ENCODE assay signal across 9 cellular contexts in the genomic region with DNA sequence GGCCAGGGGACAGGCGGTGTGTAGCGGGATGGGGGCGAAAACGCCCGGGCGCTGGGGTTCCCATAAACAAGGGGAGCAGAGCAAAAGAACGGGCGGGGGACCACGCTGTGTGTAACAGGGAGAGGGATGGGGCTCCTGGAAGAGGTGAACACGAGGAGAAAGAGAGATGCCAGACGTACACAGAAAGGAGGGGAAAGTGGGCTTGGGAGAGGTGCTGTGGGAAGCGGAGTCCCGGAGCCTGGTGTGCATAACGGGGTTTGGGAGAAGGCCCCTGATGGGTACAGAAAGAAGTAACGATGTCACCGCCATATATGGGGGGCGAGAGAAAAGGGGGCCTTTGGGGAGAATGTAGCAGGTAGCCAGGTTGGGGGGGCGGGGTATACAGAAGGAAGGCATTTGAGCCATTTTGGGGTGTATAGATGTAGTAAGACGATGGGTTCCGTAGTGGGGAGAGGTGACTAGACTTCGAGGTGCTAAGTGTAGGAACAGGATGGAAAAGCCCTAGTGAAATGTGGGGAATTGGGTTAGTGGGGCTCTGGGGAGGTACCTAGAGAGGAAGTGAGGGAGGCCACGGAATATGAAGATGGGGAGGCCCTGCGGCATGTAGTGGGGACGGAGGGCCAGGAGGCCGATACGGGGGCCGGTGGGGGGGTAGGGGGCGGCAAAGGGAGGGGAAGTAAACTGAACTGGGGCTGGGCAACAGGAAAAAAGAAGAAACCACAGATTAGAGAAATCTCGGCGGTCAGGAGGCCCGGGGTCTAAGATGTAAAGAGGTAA. TPM values are rescaled to one million over a fixed set of nuclear protein-coding genes. Genes with fewer than 3 reads are reported as not detected.
DNase-seq lines count a peak whose midpoint lies in the region; ATAC-seq, FAIRE-seq and TF ChIP-seq lines count a peak whose summit lies in the region.
"Had no signal": no experiment of that assay in that cellular context is flagged by ENCODE, and none has a peak within 500 bp of the region (broad histone marks: within the 10 kb centered on the region; RNA-seq: fewer than 3 reads in every experiment).

No MANE protein-coding gene starts in this region.

- peak overlapping the region; percentile 79 to 98 for H3K9ac ChIP-seq in K562 (ENCODE audit: insufficient read depth in 1 of 2, low read depth in 2 of 2, low read length in 2 of 2)

- no peaks in the 10 kb centered on the region for H3K9me3 ChIP-seq in K562 (replicated peaks; ENCODE audit: control insufficient read depth, insufficient read depth, low read depth, low read length)

- DNase-seq in activated CD4-positive, alpha-beta T cell treated with anti-CD3 and anti-CD28 coated beads for 36 hours, result peak; percentile 55
- DNase-seq in activated CD4-positive, alpha-beta T cell treated with anti-CD3 and anti-CD28 coated beads, Interleukin-2, amount 50 U/mL, for 4 hours, result no peak
- DNase-seq in NCI-H526 treated with DMSO at 0.1 percent for 48 hours (lab: John Stamatoyannopoulos, UW) (peak; percentile 50), K562 (ENCODE audit: extremely low read depth in 1 of 4, low spot score in 3 of 4) (peak in 1 of 4 experiments; percentile 27), kidney tubule cell (ENCODE audit: low spot score) (peak; percentile 31), hippocampal formation (lab: John Stamatoyannopoulos, UW) (no peak), SKM-1 treated with dmso at 0.1 percent for 144 hours (lab: John Stamatoyannopoulos, UW; ENCODE audit: unreplicated experiment) (no peak)
- DNase-seq in stimulated activated naive CD4-positive, alpha-beta T cell (lab: John Stamatoyannopoulos, UW), result peak in 5 of 6 experiments; percentile 17 to 62 (median 48)

- POLR2A ChIA-PET in activated CD4-positive, alpha-beta T cell treated with anti-CD3 and anti-CD28 coated beads for 36 hours (lab: Charles Lee), result interaction anchor here (0.5 to 1.7 kb wide), 2 partner anchors 16 to 302 kb away, joined by 4 read pairs; partner anchors contain the start of gene KMT5C
- POLR2A ChIA-PET in K562 (lab: Yijun Ruan, JAX), result interaction anchor here (2.3 kb wide), 1 partner anchor 13 kb away, joined by 8 read pairs; the partner anchor contains the start of gene U2AF2

- no peaks in the 10 kb centered on the region for H3K9me3 Mint-ChIP-seq in activated CD4-positive, alpha-beta T cell treated with anti-CD3 and anti-CD28 coated beads for 36 hours (ENCODE audit: low read depth)

- peak overlapping the region; percentile 94 for H3K27ac Mint-ChIP-seq in activated CD4-positive, alpha-beta T cell treated with anti-CD3 and anti-CD28 coated beads for 36 hours

- TF ChIP-seq EP300 in K562 (IDR thresholded peaks at IDR 0.05; ENCODE audit: low read length), result no peak

- H3K9me1 ChIP-seq in K562 (ENCODE audit: control insufficient read depth, insufficient read depth, low read length), result no peaks in the 10 kb centered on the region

- TF ChIP-seq POLR2A in K562 (conservative IDR thresholded peaks at IDR 0.05), result peak; percentile 57

- ATAC-seq in activated CD4-positive, alpha-beta T cell treated with anti-CD3 and anti-CD28 coated beads for 36 hours, result peak; percentile 6
- ATAC-seq in K562, result peak; percentile 3; the same call in 2 of the 3 replicates

- H4K20me1 ChIP-seq in K562 (replicated peaks; ENCODE audit: control insufficient read depth, insufficient read depth, low read length), result no peaks in the 10 kb centered on the region

- FAIRE-seq in K562 (lab: Jason Lieb, UNC), result peak; percentile 70
- FAIRE-seq: colon had no signal

- H3K4me3 Mint-ChIP-seq in activated CD4-positive, alpha-beta T cell treated with anti-CD3 and anti-CD28 coated beads for 36 hours, result peak overlapping the region; percentile 93

- CTCF ChIA-PET in activated CD4-positive, alpha-beta T cell treated with anti-CD3 and anti-CD28 coated beads for 36 hours (lab: Charles Lee), result interaction anchor here (1.3 to 1.9 kb wide), 3 partner anchors 8 to 16 kb away, joined by 3 to 16 read pairs (median 10); partner anchors contain the start of gene U2AF2
- CTCF ChIA-PET in K562 (lab: Yijun Ruan, JAX; ENCODE audit: low intra/inter-chr PET ratio), result interaction anchor here (1.2 kb wide), 1 partner anchor 13 kb away, joined by 5 read pairs; the partner anchor contains the start of gene U2AF2

- peaks cover 31% of the 10 kb centered on the region; the same call in 2 of the 3 replicates for H3K36me3 ChIP-seq in K562 (ENCODE audit: control insufficient read depth, insufficient read depth, low read length)

- H3K27ac ChIP-seq in K562 (ENCODE audit: extremely low read depth, low read depth, low read length), result peak overlapping the region; percentile 74

- peaks cover 47% of the 10 kb centered on the region for H3K36me3 Mint-ChIP-seq in activated CD4-positive, alpha-beta T cell treated with anti-CD3 and anti-CD28 coated beads for 36 hours (ENCODE audit: low read depth)

- H3K27me3 ChIP-seq in K562 (ENCODE audit: control insufficient read depth in 2 of 2, insufficient read depth in 2 of 2, low read length in 2 of 2), result no peaks in the 10 kb centered on the region

- TF ChIP-seq CTCF in K562 (IDR thresholded peaks at IDR 0.05 in 2 of 3, conservative IDR thresholded peaks at IDR 0.05 in 1 of 3; ENCODE audit: insufficient read depth in 2 of 3, low read depth in 1 of 3, low read length in 3 of 3), result no peak

- H3K4me1 ChIP-seq in K562 (replicated peaks in 1 of 2; ENCODE audit: control insufficient read depth in 2 of 2, insufficient read depth in 2 of 2, low read length in 2 of 2), result peaks cover 35 to 62% of the 10 kb centered on the region in 2 experiments

- intact Hi-C loops in activated CD4-positive, alpha-beta T cell treated with anti-CD3 and anti-CD28 coated beads for 36 hours (cut with DNase I, micrococcal nuclease), result loop anchor here (5.0 kb wide), 6 partner anchors 34 to 1179 kb away; partner anchors contain the start of genes PPP6R1 (in 2 of the 2), KMT5C (in 1 of the 2), LENG9 (in 1 of the 2) and PPP1R12C (in 1 of the 2)
- intact Hi-C loops in K562 (cut with micrococcal nuclease), result no loop called here

- 2% methylated on average over 17 of the region's 31 CpGs for WGBS in K562 (ENCODE audit: insufficient coverage, low coverage, missing lambda C conversion rate)

- peak overlapping the region; percentile 91 for H3K4me2 ChIP-seq in K562 (ENCODE audit: insufficient read depth, low read length)

- in situ Hi-C loops in K562 (cut with MboI), result loop anchor here (25.0 kb wide), 2 partner anchors 504 to 671 kb away; partner anchors contain the start of genes TNNT1 and ZSCAN5A

- peak overlapping the region; percentile 94 for H3K4me3 ChIP-seq in K562

- TF ChIP-seq RAD21 in K562 (CRISPR knock-in tag; conservative IDR thresholded peaks at IDR 0.05 in 1 of 2, IDR thresholded peaks at IDR 0.05 in 1 of 2), result no peak

- H3K27me3 Mint-ChIP-seq in activated CD4-positive, alpha-beta T cell treated with anti-CD3 and anti-CD28 coated beads for 36 hours, result no peaks in the 10 kb centered on the region

- H2AFZ ChIP-seq in K562 (ENCODE audit: low read depth, low read length), result peak overlapping the region; percentile 36; the same call in 1 of the 2 replicates

- H3K4me1 Mint-ChIP-seq in activated CD4-positive, alpha-beta T cell treated with anti-CD3 and anti-CD28 coated beads for 36 hours, result peaks cover 53% of the 10 kb centered on the region

- no TSS peak for BruUV-seq in K562 (replicated peaks; lab: Mats Ljungman, UMichigan)

- H3K79me2 ChIP-seq in K562 (ENCODE audit: control insufficient read depth, insufficient read depth, low read length), result peaks cover 77% of the 10 kb centered on the region

RNA-seq across cellular contexts. Expression of gene ZNF580, which starts 0.8 kb away (rescaled TPM):
- 10 to 100 TPM; 24.2 to 35.6 TPM for total RNA-seq in activated CD4-positive, alpha-beta T cell treated with anti-CD3 and anti-CD28 coated beads for 36 hours
- total RNA-seq in K562 (2011; cell fraction: chromatin; rRNA removed; ENCODE audit: low replicate concordance), result 26.2 and 41.7 TPM in 2 replicates
- total RNA-seq in K562 (2011; cell fraction: nucleolus; rRNA removed), result 16.2 and 20.0 TPM in 2 replicates
- 33.4 and 56.4 TPM in 2 replicates for total RNA-seq in K562 (2011; cell fraction: nucleoplasm; rRNA removed)
- total RNA-seq in K562 (2014; rRNA removed), result 13.9 and 24.4 TPM in 2 replicates
- 5.2 and 5.7 TPM in 2 replicates for total RNA-seq in K562 (2014; rRNA removed; fragmentation: Illumina TruSeq; extraction: Trizol)
- 6.0 and 6.8 TPM in 2 replicates for total RNA-seq in K562 (2015; rRNA removed; fragmentation: Illumina TruSeq; extraction: Trizol)
- total RNA-seq in K562 (2021), result 38.0 and 47.4 TPM in 2 replicates
- polyA plus RNA-seq in K562 (2011; rRNA removed), result 5.0 and 7.7 TPM in 2 replicates
- 10.9 and 21.1 TPM in 2 replicates for polyA plus RNA-seq in K562 (2011; cell fraction: cytosol; rRNA removed)
- polyA plus RNA-seq in K562 (2011; cell fraction: nucleus; rRNA removed), result 39.9 and 68.6 TPM in 2 replicates
- 41.5 and 62.4 TPM in 2 replicates for polyA plus RNA-seq in K562 (2012)
- 12.7 and 15.5 TPM in 2 replicates for polyA plus RNA-seq in K562 (2014; fragmentation: Illumina TruSeq; extraction: Trizol)
- 1 to 10 TPM; 2.3 to 3.9 TPM for polyA plus RNA-seq in K562 (2014; fragmentation: Nextera tagmentation; extraction: Ambion mirVana)
- polyA plus RNA-seq in K562 (2014; rRNA removed), result 25.2 and 30.8 TPM in 2 replicates
- polyA minus RNA-seq in K562 (2011; rRNA and poly(A)+ RNA removed), result 4.4 and 4.6 TPM in 2 replicates
- polyA minus RNA-seq in K562 (2011; cell fraction: cytosol; rRNA and poly(A)+ RNA removed), result 12.2 and 16.3 TPM in 2 replicates
- 7.3 and 8.8 TPM in 2 replicates for polyA minus RNA-seq in K562 (2011; cell fraction: nucleus; rRNA and poly(A)+ RNA removed)

RNA-seq across cellular contexts. Expression of gene ZNF581, which starts 1.9 kb away (rescaled TPM):
- 10 to 100 TPM; 18.9 to 26.9 TPM for total RNA-seq in activated CD4-positive, alpha-beta T cell treated with anti-CD3 and anti-CD28 coated beads for 36 hours
- total RNA-seq in K562 (2011; cell fraction: chromatin; rRNA removed; ENCODE audit: low replicate concordance), result 8.2 and 21.8 TPM in 2 replicates
- total RNA-seq in K562 (2011; cell fraction: nucleolus; rRNA removed), result 20.3 and 21.3 TPM in 2 replicates
- 16.7 and 16.8 TPM in 2 replicates for total RNA-seq in K562 (2011; cell fraction: nucleoplasm; rRNA removed)
- total RNA-seq in K562 (2014; rRNA removed) (18.6 and 26.4 TPM in 2 replicates), K562 (2014; rRNA removed; fragmentation: Illumina TruSeq; extraction: Trizol) (7.3 and 8.5 TPM in 2 replicates), K562 (2015; rRNA removed; fragmentation: Illumina TruSeq; extraction: Trizol) (8.6 and 11.0 TPM in 2 replicates), K562 (2021) (35.7 and 39.4 TPM in 2 replicates)
- polyA plus RNA-seq in K562 (2011; rRNA removed) (15.4 and 26.0 TPM in 2 replicates), K562 (2014; fragmentation: Illumina TruSeq; extraction: Trizol) (15.7 and 23.2 TPM in 2 replicates), K562 (2014; fragmentation: Nextera tagmentation; extraction: Ambion mirVana) (1 to 10 TPM; 2.4 to 5.8 TPM), K562 (2014; rRNA removed) (23.2 and 24.0 TPM in 2 replicates)
- 30.9 and 47.7 TPM in 2 replicates for polyA plus RNA-seq in K562 (2011; cell fraction: cytosol; rRNA removed)
- polyA plus RNA-seq in K562 (2011; cell fraction: nucleus; rRNA removed), result 24.0 and 27.6 TPM in 2 replicates
- 19.0 and 47.4 TPM in 2 replicates for polyA plus RNA-seq in K562 (2012)
- polyA minus RNA-seq in K562 (2011; rRNA and poly(A)+ RNA removed), result 11.6 and 13.6 TPM in 2 replicates
- 15.3 and 31.1 TPM in 2 replicates for polyA minus RNA-seq in K562 (2011; cell fraction: cytosol; rRNA and poly(A)+ RNA removed)
- 4.4 and 6.6 TPM in 2 replicates for polyA minus RNA-seq in K562 (2011; cell fraction: nucleus; rRNA and poly(A)+ RNA removed)

RNA-seq across cellular contexts. Expression of gene CCDC106, which starts 6.4 kb away (rescaled TPM):
- total RNA-seq in activated CD4-positive, alpha-beta T cell treated with anti-CD3 and anti-CD28 coated beads for 36 hours, result 1 to 10 TPM; 6.2 to 6.3 TPM
- total RNA-seq in K562 (2011; cell fraction: chromatin; rRNA removed; ENCODE audit: low replicate concordance), result 5.5 and 16.0 TPM in 2 replicates
- total RNA-seq in K562 (2011; cell fraction: nucleolus; rRNA removed), result 17.5 and 18.3 TPM in 2 replicates
- 8.7 and 12.1 TPM in 2 replicates for total RNA-seq in K562 (2011; cell fraction: nucleoplasm; rRNA removed)
- total RNA-seq in K562 (2014; rRNA removed) (17.8 and 21.9 TPM in 2 replicates), K562 (2014; rRNA removed; fragmentation: Illumina TruSeq; extraction: Trizol) (4.2 and 7.0 TPM in 2 replicates), K562 (2015; rRNA removed; fragmentation: Illumina TruSeq; extraction: Trizol) (12.2 and 14.3 TPM in 2 replicates), K562 (2021) (27.5 and 28.2 TPM in 2 replicates)
- polyA plus RNA-seq in K562 (2011; rRNA removed) (7.6 and 11.2 TPM in 2 replicates), K562 (2014; fragmentation: Illumina TruSeq; extraction: Trizol) (19.1 and 21.9 TPM in 2 replicates), K562 (2014; fragmentation: Nextera tagmentation; extraction: Ambion mirVana) (under 1 TPM in 1 of 2 experiments, not detected in 1; 0.10 TPM), K562 (2014; rRNA removed) (24.1 and 25.9 TPM in 2 replicates)
- polyA plus RNA-seq in K562 (2011; cell fraction: cytosol; rRNA removed), result 11.0 and 22.8 TPM in 2 replicates
- 16.4 and 27.9 TPM in 2 replicates for polyA plus RNA-seq in K562 (2011; cell fraction: nucleus; rRNA removed)
- 22.8 and 23.5 TPM in 2 replicates for polyA plus RNA-seq in K562 (2012)
- 1.8 and 1.9 TPM in 2 replicates for polyA minus RNA-seq in K562 (2011; rRNA and poly(A)+ RNA removed)
- polyA minus RNA-seq in K562 (2011; cell fraction: cytosol; rRNA and poly(A)+ RNA removed), result 7.2 and 12.6 TPM in 2 replicates
- 5.3 and 6.4 TPM in 2 replicates for polyA minus RNA-seq in K562 (2011; cell fraction: nucleus; rRNA and poly(A)+ RNA removed)

RNA-seq across cellular contexts. Expression of gene U2AF2, which starts 13.3 kb away (rescaled TPM):
- total RNA-seq in activated CD4-positive, alpha-beta T cell treated with anti-CD3 and anti-CD28 coated beads for 36 hours, result 100 to 1,000 TPM; 252 to 292 TPM
- 193 and 483 TPM in 2 replicates for total RNA-seq in K562 (2011; cell fraction: chromatin; rRNA removed; ENCODE audit: low replicate concordance)
- 266 and 305 TPM in 2 replicates for total RNA-seq in K562 (2011; cell fraction: nucleolus; rRNA removed)
- 221 and 225 TPM in 2 replicates for total RNA-seq in K562 (2011; cell fraction: nucleoplasm; rRNA removed)
- total RNA-seq in K562 (2014; rRNA removed), result 279 and 332 TPM in 2 replicates
- 36.8 and 58.9 TPM in 2 replicates for total RNA-seq in K562 (2014; rRNA removed; fragmentation: Illumina TruSeq; extraction: Trizol)
- total RNA-seq in K562 (2015; rRNA removed; fragmentation: Illumina TruSeq; extraction: Trizol), result 157 and 162 TPM in 2 replicates
- total RNA-seq in K562 (2021), result 304 and 321 TPM in 2 replicates
- polyA plus RNA-seq in K562 (2011; rRNA removed), result 144 and 156 TPM in 2 replicates
- 175 and 315 TPM in 2 replicates for polyA plus RNA-seq in K562 (2011; cell fraction: cytosol; rRNA removed)
- 395 and 527 TPM in 2 replicates for polyA plus RNA-seq in K562 (2011; cell fraction: nucleus; rRNA removed)
- 223 and 263 TPM in 2 replicates for polyA plus RNA-seq in K562 (2012)
- 169 and 224 TPM in 2 replicates for polyA plus RNA-seq in K562 (2014; fragmentation: Illumina TruSeq; extraction: Trizol)
- 1 to 10 TPM; 3.0 to 4.4 TPM for polyA plus RNA-seq in K562 (2014; fragmentation: Nextera tagmentation; extraction: Ambion mirVana)
- polyA plus RNA-seq in K562 (2014; rRNA removed), result 277 and 331 TPM in 2 replicates
- polyA minus RNA-seq in K562 (2011; rRNA and poly(A)+ RNA removed), result 42.9 and 75.8 TPM in 2 replicates
- polyA minus RNA-seq in K562 (2011; cell fraction: cytosol; rRNA and poly(A)+ RNA removed), result 113 and 128 TPM in 2 replicates
- 91.7 and 99.0 TPM in 2 replicates for polyA minus RNA-seq in K562 (2011; cell fraction: nucleus; rRNA and poly(A)+ RNA removed)

RNA-seq across cellular contexts. Expression of gene ZNF784, which starts 17.2 kb away (rescaled TPM):
- total RNA-seq in activated CD4-positive, alpha-beta T cell treated with anti-CD3 and anti-CD28 coated beads for 36 hours, result 1 to 10 TPM; 3.2 to 4.3 TPM
- total RNA-seq in K562 (2011; cell fraction: chromatin; rRNA removed; ENCODE audit: low replicate concordance), result 6.3 and 14.3 TPM in 2 replicates
- total RNA-seq in K562 (2011; cell fraction: nucleolus; rRNA removed), result 10.0 and 12.5 TPM in 2 replicates
- 7.7 and 9.6 TPM in 2 replicates for total RNA-seq in K562 (2011; cell fraction: nucleoplasm; rRNA removed)
- total RNA-seq in K562 (2014; rRNA removed), result 2.0 and 3.8 TPM in 2 replicates
- total RNA-seq in K562 (2014; rRNA removed; fragmentation: Illumina TruSeq; extraction: Trizol), result 1.6 TPM in 2 replicates
- total RNA-seq in K562 (2015; rRNA removed; fragmentation: Illumina TruSeq; extraction: Trizol), result 2.7 and 3.2 TPM in 2 replicates
- total RNA-seq in K562 (2021), result 4.6 and 6.1 TPM in 2 replicates
- polyA plus RNA-seq in K562 (2011; rRNA removed), result 2.1 and 3.5 TPM in 2 replicates
- polyA plus RNA-seq in K562 (2011; cell fraction: cytosol; rRNA removed), result 2.0 and 4.3 TPM in 2 replicates
- polyA plus RNA-seq in K562 (2011; cell fraction: nucleus; rRNA removed), result 11.3 and 16.1 TPM in 2 replicates
- 7.3 and 7.9 TPM in 2 replicates for polyA plus RNA-seq in K562 (2012)
- polyA plus RNA-seq in K562 (2014; fragmentation: Illumina TruSeq; extraction: Trizol), result 4.1 and 5.1 TPM in 2 replicates
- polyA plus RNA-seq in K562 (2014; fragmentation: Nextera tagmentation; extraction: Ambion mirVana), result under 1 TPM; 0.14 to 0.17 TPM
- polyA plus RNA-seq in K562 (2014; rRNA removed), result 4.1 and 4.4 TPM in 2 replicates
- polyA minus RNA-seq in K562 (2011; rRNA and poly(A)+ RNA removed), result 1.4 TPM in 2 replicates
- 1.3 and 2.6 TPM in 2 replicates for polyA minus RNA-seq in K562 (2011; cell fraction: cytosol; rRNA and poly(A)+ RNA removed)
- 2.7 TPM in 2 replicates for polyA minus RNA-seq in K562 (2011; cell fraction: nucleus; rRNA and poly(A)+ RNA removed)

Comparison
In these comparisons a context has a peak if more than half of its experiments do, and no peak if none do; other contexts are left out.
1. DNase-seq: peak in activated CD4-positive, alpha-beta T cell treated with anti-CD3 and anti-CD28 coated beads for 36 hours (single experiment), NCI-H526 treated with DMSO at 0.1 percent for 48 hours (single experiment), kidney tubule cell (single experiment) and stimulated activated naive CD4-positive, alpha-beta T cell (5 of 6); none in activated CD4-positive, alpha-beta T cell treated with anti-CD3 and anti-CD28 coated beads, Interleukin-2, amount 50 U/mL, for 4 hours (0 of 2), hippocampal formation (0 of 2) and SKM-1 treated with dmso at 0.1 percent for 144 hours (single experiment).